In genomic region chr1:101064697-101065096, GRCh38 we compare ENCODE assay signal across 19 cellular contexts.
"Had no signal": no experiment of that assay in that cellular context is flagged by ENCODE, and none has a peak within 500 bp of the region (broad histone marks: within the 10 kb centered on the region; RNA-seq: fewer than 3 reads in every experiment).

No MANE protein-coding gene starts in this region.

- H3K36me3 ChIP-seq: gastroesophageal sphincter, heart right ventricle, lower lobe of right lung, pancreas, stomach, upper lobe of left lung had no signal

- H3K27ac ChIP-seq: gastroesophageal sphincter, heart right ventricle, lower lobe of right lung, pancreas, stomach, testis, upper lobe of left lung had no signal

- H3K27me3 ChIP-seq: gastroesophageal sphincter, heart right ventricle, pancreas, stomach, testis, upper lobe of left lung had no signal

- ATAC-seq: activated CD4-positive, CD25-positive, alpha-beta regulatory T cell treated with anti-CD3 and anti-CD28 coated beads, Interleukin-2, amount 50 U/mL, for 24 hours; gastroesophageal sphincter; left cardiac atrium; lower lobe of right lung; pancreas; sciatic nerve had no signal

- DNase-seq: activated CD4-positive, alpha-beta T cell treated with anti-CD3 and anti-CD28 coated beads, Interleukin-2, amount 50 U/mL, for 1 hour; activated CD8-positive, alpha-beta memory T cell treated with anti-CD3 and anti-CD28 coated beads for 24 hours; activated naive CD4-positive, alpha-beta T cell; erythroblast; heart right ventricle; left cardiac atrium; lower lobe of right lung; pancreas; stomach; testis; upper lobe of left lung had no signal

- H3K4me3 ChIP-seq: gastroesophageal sphincter, heart right ventricle, lower lobe of right lung, pancreas, stomach, testis, upper lobe of left lung had no signal

- H3K4me3 Mint-ChIP-seq: activated T-helper 1 cell treated with anti-CD3 and anti-CD28 coated beads, Interleukin-12 subunit alpha, Interleukin-12 subunit beta, Interleukin-2, Interleukin-4 antibody, amounts not matched to agents 30 ng/mL and 10 ng/mL and 1 ng/mL, durations not matched to agents 14 hours and 24 hours and 36 hours; mesothelial cell of epicardium; T-helper 2 cell treated with Interferon-gamma antibody and Interleukin-4, amounts not matched to agents 5 μg/mL and 100 μg/mL, for 36 hours had no signal

- H3K27ac Mint-ChIP-seq: activated T-helper 1 cell treated with anti-CD3 and anti-CD28 coated beads, Interleukin-12 subunit alpha, Interleukin-12 subunit beta, Interleukin-2, Interleukin-4 antibody, amounts not matched to agents 30 ng/mL and 10 ng/mL and 1 ng/mL, durations not matched to agents 14 hours and 24 hours and 36 hours; mesothelial cell of epicardium; T-helper 2 cell treated with Interferon-gamma antibody and Interleukin-4, amounts not matched to agents 5 μg/mL and 100 μg/mL, for 36 hours had no signal

- H3K9me3 ChIP-seq: gastroesophageal sphincter, heart right ventricle, lower lobe of right lung, pancreas, stomach, testis, upper lobe of left lung had no signal

- FAIRE-seq: astrocyte, bronchial epithelial cell had no signal

- H3K4me1 ChIP-seq: gastroesophageal sphincter, lower lobe of right lung, pancreas, stomach, testis, upper lobe of left lung had no signal
